8 cellular contexts compared by ENCODE assay signal in the genomic region with DNA sequence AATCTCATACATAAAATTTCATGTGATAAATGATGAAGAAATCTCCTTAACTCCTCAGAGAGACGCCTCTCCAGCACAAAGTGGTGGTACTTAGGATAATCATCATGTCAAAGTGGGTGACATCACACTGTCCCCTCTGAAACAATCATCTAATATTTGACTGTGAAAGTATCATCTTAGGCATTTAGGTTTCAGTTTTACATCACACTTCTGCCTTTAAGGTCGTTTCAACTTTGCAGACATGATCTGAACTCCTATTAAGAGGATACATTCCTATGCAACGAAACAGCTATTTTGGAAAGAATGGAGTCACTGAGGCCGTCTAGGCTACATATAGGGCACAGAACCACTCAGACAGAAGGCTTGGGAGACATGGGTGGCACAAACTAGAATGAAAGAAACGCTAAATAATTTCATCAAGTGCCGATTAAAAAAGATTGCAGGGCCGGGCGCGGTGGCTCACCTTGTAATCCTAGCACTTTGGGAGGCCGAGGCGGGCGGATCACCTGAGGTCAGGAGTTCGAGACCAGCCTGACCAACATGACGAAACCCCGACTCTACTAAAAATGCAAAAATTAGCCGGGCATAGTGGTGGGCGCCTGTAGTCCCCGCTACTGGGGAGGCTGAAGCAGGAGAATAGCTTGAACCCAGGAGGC. TPM values are rescaled to one million over a fixed set of nuclear protein-coding genes. Genes with fewer than 3 reads are reported as not detected.
DNase-seq lines count a peak whose midpoint lies in the region; ATAC-seq, FAIRE-seq and TF ChIP-seq lines count a peak whose summit lies in the region.

No MANE protein-coding gene starts in this region.

- peak; percentile 46 for ATAC-seq in GM18519 (IDR thresholded peaks at IDR 0.05; ENCODE audit: low FRiP score, unreplicated experiment)
- ATAC-seq in Panc1: no peak

- H3K9me3 ChIP-seq in HAP-1 (no peaks in the 10 kb centered on the region; the same call in 1 of the 2 replicates), Panc1 (ENCODE audit: control insufficient read depth, insufficient read depth, low read depth, low read length) (no peaks in the 10 kb centered on the region), vagina (no peaks in the 10 kb centered on the region)

- no peak for FAIRE-seq in frontal cortex (lab: Jason Lieb, UNC)

- no peak for TF ChIP-seq POLR2A in vagina (IDR thresholded peaks at IDR 0.05)

- H3K27ac ChIP-seq in Panc1 (ENCODE audit: low read length): peak overlapping the region; percentile 94; the same call in 1 of the 2 replicates
- peak overlapping the region; percentile 85 for H3K27ac ChIP-seq in vagina

- intact Hi-C loops in Panc1 (cut with micrococcal nuclease; ENCODE audit: unreplicated experiment) (no loop called here), vagina (cut with DNase I) (no loop called here)

- no peaks in the 10 kb centered on the region for H3K27me3 ChIP-seq in HAP-1 (ENCODE audit: low read depth)
- H3K27me3 ChIP-seq in Panc1 (ENCODE audit: control insufficient read depth, insufficient read depth, low read length): no peaks in the 10 kb centered on the region
- H3K27me3 ChIP-seq in vagina: no peaks in the 10 kb centered on the region

- CTCF ChIA-PET in Panc1 (lab: Charles Lee): no interaction called here

- H3K36me3 ChIP-seq in HAP-1 (replicated peaks) (no peaks in the 10 kb centered on the region), Panc1 (ENCODE audit: control insufficient read depth, insufficient read depth, low read length) (no peaks in the 10 kb centered on the region), vagina (no peaks in the 10 kb centered on the region)

- TF ChIP-seq CTCF in Panc1 (IDR thresholded peaks at IDR 0.05) (no peak), fibroblast of the aortic adventitia (IDR thresholded peaks at IDR 0.05; ENCODE audit: insufficient read depth, low read length) (no peak), vagina (IDR thresholded peaks at IDR 0.05) (no peak)

- H3K4me1 ChIP-seq in HAP-1: peaks cover 27% of the 10 kb centered on the region
- H3K4me1 ChIP-seq in Panc1 (ENCODE audit: control insufficient read depth, insufficient read depth, low read length): peaks cover 44% of the 10 kb centered on the region
- H3K4me1 ChIP-seq in vagina: peaks cover 45% of the 10 kb centered on the region

- POLR2A ChIA-PET in Panc1 (lab: Charles Lee): no interaction called here

- peak overlapping the region; percentile 78 for H3K4me3 ChIP-seq in HAP-1
- H3K4me3 ChIP-seq in Panc1 (ENCODE audit: low read depth in 2 of 2, low read length in 2 of 2): peak overlapping the region; percentile 72 to 85
- peak overlapping the region; percentile 82 for H3K4me3 ChIP-seq in fibroblast of the aortic adventitia (ENCODE audit: low read depth, low read length)
- H3K4me3 ChIP-seq in vagina: peak overlapping the region; percentile 84 to 92

- DNase-seq in HAP-1 (ENCODE audit: low spot score in 2 of 2) (no peak), Panc1 (ENCODE audit: low read depth, low spot score) (no peak), fibroblast of the aortic adventitia (ENCODE audit: low read depth) (peak; percentile 27), vagina (ENCODE audit: extremely low spot score in 2 of 2) (no peak), DMS153 treated with DMSO at 0.1 percent for 48 hours (lab: John Stamatoyannopoulos, UW; ENCODE audit: unreplicated experiment) (no peak), NCI-H345 treated with DMSO at 0.1 percent for 48 hours (lab: John Stamatoyannopoulos, UW; ENCODE audit: unreplicated experiment) (no peak), frontal cortex (ENCODE audit: low spot score in 2 of 2) (no peak)

- in situ Hi-C loops in HAP-1 (cut with MboI; ENCODE audit: low sequenced_read_pairs): loop anchor here (25.0 kb wide), 1 partner anchor 808 kb away; a partner anchor contains a TSS
- in situ Hi-C loops in Panc1 (cut with HindIII; ENCODE audit: low pct_unique_long_range_greater_than_20kb, low sequenced_read_pairs): loop anchor here (5.0 kb wide), 1 partner anchor 72 kb away; no protein-coding TSS in a partner anchor

- BruUV-seq in Panc1 (replicated peaks; lab: Mats Ljungman, UMichigan): no TSS peak

RNA-seq across cellular contexts. Expression of a gene that starts 2.0 kb away (rescaled TPM):
- total RNA-seq in Panc1 (2021; ENCODE audit: unreplicated experiment) (131 TPM), fibroblast of the aortic adventitia (ENCODE audit: low replicate concordance) (46.1 and 89.4 TPM in 2 replicates), vagina (26.3 TPM), frontal cortex (83.6 TPM)
- 84.5 TPM for polyA plus RNA-seq in Panc1 (2012; ENCODE audit: insufficient read length)
